8 cellular contexts compared by ENCODE assay signal in genomic region chr10:26555719-26556368, GRCh38.
A peak's percentile ranks its signal among the peaks of the same experiment; 100 is the strongest.
DNase-seq lines count a peak whose midpoint lies in the region; ATAC-seq and TF ChIP-seq lines count a peak whose summit lies in the region.
"Had no signal": no experiment of that assay in that cellular context is flagged by ENCODE, and none has a peak within 500 bp of the region (broad histone marks: within the 10 kb centered on the region; RNA-seq: fewer than 3 reads in every experiment).

No MANE protein-coding gene starts in this region.

- no peak overlapping the region; the same call in 1 of the 2 replicates for H2AFZ ChIP-seq in GM23338

- H3K79me2 ChIP-seq in GM23338 (replicated peaks; ENCODE audit: insufficient read depth), result no peaks in the 10 kb centered on the region

- H3F3A ChIP-seq in GM23338 (replicated peaks; ENCODE audit: low read depth), result no peaks in the 10 kb centered on the region

- H3K27me3 Mint-ChIP-seq in GM23338 (ENCODE audit: insufficient read depth, low read depth, poor library complexity), result peaks cover 8% of the 10 kb centered on the region
- no peaks in the 10 kb centered on the region for H3K27me3 Mint-ChIP-seq in activated T-helper 17 cell treated with anti-CD3 and anti-CD28 coated beads, Interleukin-2, amount 50 U/mL, for 72 hours

- DNase-seq in GM23338 (ENCODE audit: low spot score) (no peak), iris pigment epithelial cell (ENCODE audit: low read depth) (peak; percentile 67), stromal cell of bone marrow (ENCODE audit: low read depth) (peak; percentile 84), mesenteric fat pad (ENCODE audit: low spot score) (no peak)
- no peak for DNase-seq in activated CD4-positive, CD25-positive, alpha-beta regulatory T cell treated with anti-CD3 and anti-CD28 coated beads, Interleukin-2, amount 50 U/mL, for 72 hours

- H3K4me2 ChIP-seq in GM23338, result peak overlapping the region; percentile 45

- H3K36me3 ChIP-seq in GM23338 (ENCODE audit: insufficient read depth), result no peaks in the 10 kb centered on the region

- no peaks in the 10 kb centered on the region for H4K20me1 ChIP-seq in GM23338 (replicated peaks; ENCODE audit: insufficient read depth)

- peaks cover 24% of the 10 kb centered on the region; the same call in 2 of the 3 replicates for H3K4me1 Mint-ChIP-seq in GM23338
- no peaks in the 10 kb centered on the region for H3K4me1 Mint-ChIP-seq in activated T-helper 17 cell treated with anti-CD3 and anti-CD28 coated beads, Interleukin-2, amount 50 U/mL, for 72 hours

- no peak overlapping the region for H3K4me3 Mint-ChIP-seq in GM23338
- no peak overlapping the region for H3K4me3 Mint-ChIP-seq in activated T-helper 17 cell treated with anti-CD3 and anti-CD28 coated beads, Interleukin-2, amount 50 U/mL, for 72 hours

- H3K4me3 ChIP-seq in GM23338, result no peak overlapping the region
- H3K4me3 ChIP-seq: K562 had no signal

- H3K27ac ChIP-seq in GM23338 (ENCODE audit: low read depth), result no peak overlapping the region

- H3K36me3 Mint-ChIP-seq in GM23338 (ENCODE audit: low read depth), result no peaks in the 10 kb centered on the region
- H3K36me3 Mint-ChIP-seq in activated T-helper 17 cell treated with anti-CD3 and anti-CD28 coated beads, Interleukin-2, amount 50 U/mL, for 72 hours (ENCODE audit: low read depth), result peaks cover 94% of the 10 kb centered on the region

- ATAC-seq in GM23338 (no peak), HG02938 (IDR thresholded peaks at IDR 0.05; ENCODE audit: unreplicated experiment) (no peak)
- ATAC-seq in activated T-helper 17 cell treated with anti-CD3 and anti-CD28 coated beads, Interleukin-2, amount 50 U/mL, for 72 hours (replicated peaks), result no peak
- ATAC-seq: K562 had no signal

- no peaks in the 10 kb centered on the region for H3K27me3 ChIP-seq in GM23338 (ENCODE audit: insufficient read depth)

- no peaks in the 10 kb centered on the region for H3K9me3 Mint-ChIP-seq in GM23338
- H3K9me3 Mint-ChIP-seq in activated T-helper 17 cell treated with anti-CD3 and anti-CD28 coated beads, Interleukin-2, amount 50 U/mL, for 72 hours, result no peaks in the 10 kb centered on the region

- H3K9me2 ChIP-seq in GM23338 (ENCODE audit: insufficient read depth), result no peaks in the 10 kb centered on the region

- peaks cover 17% of the 10 kb centered on the region for H3K4me1 ChIP-seq in GM23338 (ENCODE audit: insufficient read depth)

- TF ChIP-seq CTCF in GM23338 (conservative IDR thresholded peaks at IDR 0.05; ENCODE audit: low read depth in 2 of 2), result no peak

- H3K27ac Mint-ChIP-seq in GM23338, result peak overlapping the region; percentile 72; the same call in 1 of the 2 replicates
- H3K27ac Mint-ChIP-seq in activated T-helper 17 cell treated with anti-CD3 and anti-CD28 coated beads, Interleukin-2, amount 50 U/mL, for 72 hours, result peak overlapping the region; percentile 50

TF ChIP-seq in GM23338, 12 proteins besides CTCF, POLR2A, EP300 and RAD21 (continues in another document):
- TF ChIP-seq ZNF462 (CRISPR knock-in tag; IDR thresholded peaks at IDR 0.05), result no peak
- no peak for TF ChIP-seq NANOG (IDR thresholded peaks at IDR 0.05; ENCODE audit: borderline replicate concordance)
- no peak for TF ChIP-seq EZH2phosphoT487 (IDR thresholded peaks at IDR 0.05; ENCODE audit: unreplicated experiment)
- no peak for TF ChIP-seq EZH2 (IDR thresholded peaks at IDR 0.05; ENCODE audit: low read depth, unreplicated experiment)
- TF ChIP-seq POLR2AphosphoS5 (IDR thresholded peaks at IDR 0.05; ENCODE audit: low read depth), result no peak
- no peak for TF ChIP-seq STAT1 (IDR thresholded peaks at IDR 0.05; ENCODE audit: unreplicated experiment)
- no peak for TF ChIP-seq ETS1 (IDR thresholded peaks at IDR 0.05)
- TF ChIP-seq ZNF331 (CRISPR knock-in tag; IDR thresholded peaks at IDR 0.05; ENCODE audit: low read depth), result no peak
- no peak for TF ChIP-seq JUNB (IDR thresholded peaks at IDR 0.05; ENCODE audit: unreplicated experiment)
- TF ChIP-seq CREB1 (CRISPR knock-in tag; IDR thresholded peaks at IDR 0.05; ENCODE audit: low read depth), result no peak

Comparison
In these comparisons a context has a peak if more than half of its experiments do, and no peak if none do; other contexts are left out.
1. DNase-seq: peak in iris pigment epithelial cell (single experiment) and stromal cell of bone marrow (single experiment); none in GM23338 (single experiment), activated CD4-positive, CD25-positive, alpha-beta regulatory T cell treated with anti-CD3 and anti-CD28 coated beads, Interleukin-2, amount 50 U/mL, for 72 hours (single experiment) and mesenteric fat pad (single experiment).